In genomic region chr1:225824522-225824921, GRCh38 we compare ENCODE assay signal across 16 cellular contexts. TPM values are rescaled to one million over a fixed set of nuclear protein-coding genes. Genes with fewer than 3 reads are reported as not detected.
A peak's percentile ranks its signal among the peaks of the same experiment; 100 is the strongest.
DNase-seq lines count a peak whose midpoint lies in the region; TF ChIP-seq lines count a peak whose summit lies in the region.
"Had no signal": no experiment of that assay in that cellular context is flagged by ENCODE, and none has a peak within 500 bp of the region (broad histone marks: within the 10 kb centered on the region; RNA-seq: fewer than 3 reads in every experiment).

No MANE protein-coding gene starts in this region.

- peaks cover 10% of the 10 kb centered on the region for H3K36me3 Mint-ChIP-seq in progenitor cell of endocrine pancreas (ENCODE audit: insufficient read depth)
- H3K36me3 Mint-ChIP-seq: naive B cell had no signal

- TF ChIP-seq CTCF in progenitor cell of endocrine pancreas (IDR thresholded peaks at IDR 0.05; ENCODE audit: unreplicated experiment), result no peak

- H3K27ac ChIP-seq in cingulate gyrus (ENCODE audit: low read depth, low read length), result peak overlapping the region; percentile 29
- H3K27ac ChIP-seq: BLaER1, epithelial cell of prostate, GM23248 had no signal

- H3K9me3 Mint-ChIP-seq in progenitor cell of endocrine pancreas (ENCODE audit: low read depth), result no peaks in the 10 kb centered on the region
- H3K9me3 Mint-ChIP-seq: naive B cell had no signal

- no peak overlapping the region for H3K4me3 Mint-ChIP-seq in progenitor cell of endocrine pancreas (ENCODE audit: low read depth)
- H3K4me3 Mint-ChIP-seq: activated naive CD8-positive, alpha-beta T cell; naive B cell had no signal

- H3K27me3 Mint-ChIP-seq in progenitor cell of endocrine pancreas, result no peaks in the 10 kb centered on the region
- H3K27me3 Mint-ChIP-seq: activated naive CD8-positive, alpha-beta T cell had no signal

- peaks cover 32% of the 10 kb centered on the region for H3K4me1 Mint-ChIP-seq in progenitor cell of endocrine pancreas (ENCODE audit: low read depth)
- H3K4me1 Mint-ChIP-seq: naive B cell had no signal

- H3K27ac Mint-ChIP-seq in progenitor cell of endocrine pancreas, result peak overlapping the region; percentile 84
- H3K27ac Mint-ChIP-seq: activated naive CD8-positive, alpha-beta T cell; naive B cell had no signal

- DNase-seq in NCI-H1105 (lab: John Stamatoyannopoulos, UW), result peak; percentile 76
- DNase-seq in NCI-H2171 treated with DMSO at 0.1 percent for 48 hours (lab: John Stamatoyannopoulos, UW), result peak; percentile 95
- DNase-seq in progenitor cell of endocrine pancreas (ENCODE audit: low spot score, unreplicated experiment), result no peak
- no peak for DNase-seq in hepatic stellate cell (ENCODE audit: low spot score)
- no peak for DNase-seq in activated CD4-positive, CD25-positive, alpha-beta regulatory T cell (lab: John Stamatoyannopoulos, UW)
- no peak for DNase-seq in activated gamma-delta T cell treated with Interleukin-2 at 50 U/mL for 16 hours
- DNase-seq in A172 (ENCODE audit: low spot score), result no peak
- DNase-seq: activated T-cell treated with anti-CD3 and anti-CD28 coated beads for 4 hours; GM23248; kidney glomerular epithelial cell; naive B cell; stimulated activated naive CD8-positive, alpha-beta T cell treated with anti-CD3 and anti-CD28 coated beads, Interleukin-15, Interleukin-2, amounts not matched to agents 100 U/mL and 50 U/mL, for 24 hours had no signal

RNA-seq across cellular contexts. Expression of gene EPHX1, which starts 14.6 kb away (rescaled TPM):
- 41.2 and 41.5 TPM in 2 replicates for total RNA-seq in progenitor cell of endocrine pancreas
- 32.3 and 34.2 TPM in 2 replicates for total RNA-seq in A172 (2014; rRNA removed; shearing (Covaris generic))

RNA-seq across cellular contexts. Expression of gene SRP9, which starts 46.9 kb away (rescaled TPM):
- 406 and 423 TPM in 2 replicates for total RNA-seq in progenitor cell of endocrine pancreas
- total RNA-seq in A172 (2014; rRNA removed; shearing (Covaris generic)), result 1,029 and 1,161 TPM in 2 replicates

RNA-seq across cellular contexts. Expression of gene TMEM63A, which starts 57.7 kb away (rescaled TPM):
- 236 and 246 TPM in 2 replicates for total RNA-seq in progenitor cell of endocrine pancreas
- 7.8 and 8.2 TPM in 2 replicates for total RNA-seq in A172 (2014; rRNA removed; shearing (Covaris generic))

Comparison
In these comparisons a context has a peak if more than half of its experiments do, and no peak if none do; other contexts are left out.
1. DNase-seq: peak in NCI-H1105 (single experiment) and NCI-H2171 treated with DMSO at 0.1 percent for 48 hours (single experiment); none in progenitor cell of endocrine pancreas (single experiment), hepatic stellate cell (single experiment), activated CD4-positive, CD25-positive, alpha-beta regulatory T cell (0 of 4), activated gamma-delta T cell treated with Interleukin-2 at 50 U/mL for 16 hours (single experiment) and A172 (single experiment).
2. RNA of gene TMEM63A, which starts 57.7 kb away (total RNA-seq): 236 to 246 TPM in progenitor cell of endocrine pancreas; 7.8 to 8.2 TPM in A172; every median in the first group is over 10 times any median in the second.